1 cellular context compared by ENCODE assay signal in the genomic region with DNA sequence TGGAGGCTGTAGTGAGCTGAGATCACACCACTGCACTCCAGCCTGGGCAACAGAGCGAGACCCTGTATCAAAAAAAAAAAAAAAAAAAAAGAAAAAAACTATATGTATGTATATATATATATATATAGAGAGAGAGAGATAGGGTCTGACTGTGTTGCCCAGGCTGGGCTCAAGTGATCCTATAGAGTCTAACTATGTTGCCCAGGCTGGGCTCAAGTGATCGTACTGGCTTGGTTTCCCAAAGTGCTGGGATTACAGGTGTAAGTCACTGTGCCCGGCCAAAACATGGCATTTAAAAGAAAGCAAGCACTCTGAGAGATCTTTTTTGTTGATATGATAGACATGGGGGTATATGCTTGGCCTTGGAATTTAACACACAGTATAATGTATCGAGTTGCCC.
TF ChIP-seq lines count a peak whose summit lies in the region.

No MANE protein-coding gene starts in this region.

TF ChIP-seq in IMR-90, 13 proteins besides CTCF, POLR2A, EP300 and RAD21:
- TF ChIP-seq, protein P1, sequence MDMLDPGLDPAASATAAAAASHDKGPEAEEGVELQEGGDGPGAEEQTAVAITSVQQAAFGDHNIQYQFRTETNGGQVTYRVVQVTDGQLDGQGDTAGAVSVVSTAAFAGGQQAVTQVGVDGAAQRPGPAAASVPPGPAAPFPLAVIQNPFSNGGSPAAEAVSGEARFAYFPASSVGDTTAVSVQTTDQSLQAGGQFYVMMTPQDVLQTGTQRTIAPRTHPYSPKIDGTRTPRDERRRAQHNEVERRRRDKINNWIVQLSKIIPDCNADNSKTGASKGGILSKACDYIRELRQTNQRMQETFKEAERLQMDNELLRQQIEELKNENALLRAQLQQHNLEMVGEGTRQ (IDR thresholded peaks at IDR 0.05; ENCODE audit: low read depth, low read length) = no peak
- TF ChIP-seq FOS (IDR thresholded peaks at IDR 0.05; ENCODE audit: low read depth, low read length) (no peak), SMC3 (IDR thresholded peaks at IDR 0.05; ENCODE audit: low read depth, low read length) (no peak), RCOR1 (IDR thresholded peaks at IDR 0.05; ENCODE audit: insufficient replicate concordance, low read length) (no peak), CHD1 (IDR thresholded peaks at IDR 0.05; ENCODE audit: low read depth, low read length) (no peak), MXI1 (IDR thresholded peaks at IDR 0.05; ENCODE audit: borderline replicate concordance, low read depth, low read length) (no peak), MAFK (IDR thresholded peaks at IDR 0.05; ENCODE audit: low read depth, low read length) (no peak)
